ENCODE assay signal across 8 cellular contexts in the genomic region with DNA sequence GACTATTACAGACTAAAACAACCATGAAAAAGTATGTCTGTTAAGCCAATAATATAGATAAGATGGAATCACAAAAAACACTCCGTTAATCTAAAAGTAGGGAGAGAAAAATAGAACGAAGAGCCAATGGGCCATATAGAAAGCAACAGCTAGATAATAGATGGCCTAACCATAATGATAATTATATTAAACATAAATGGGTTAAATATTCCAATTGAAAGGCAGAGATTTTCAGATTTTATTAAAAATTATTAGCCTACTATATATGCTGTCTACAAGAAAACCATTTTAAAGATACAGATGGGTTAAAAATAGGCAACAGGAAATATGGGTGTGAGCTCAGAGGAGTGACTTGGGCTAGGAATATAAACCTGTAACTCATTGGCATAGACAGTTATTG.
"Had no signal": no experiment of that assay in that cellular context is flagged by ENCODE, and none has a peak within 500 bp of the region (broad histone marks: within the 10 kb centered on the region; RNA-seq: fewer than 3 reads in every experiment).

No MANE protein-coding gene starts in this region.

- H3K4me3 Mint-ChIP-seq: GM23338, H9 had no signal

- H3K27ac ChIP-seq: HL-60 had no signal

- H2AFZ ChIP-seq: GM23338 had no signal

- H3K4me2 ChIP-seq: GM23338 had no signal

- FAIRE-seq: H1, H54, HepG2 had no signal

- DNase-seq: H9, HCEC 1CT had no signal

- H3K27ac Mint-ChIP-seq: GM23338, H9, IgD-negative memory B cell had no signal

- ATAC-seq: GM23338, HepG2 had no signal

- H3K4me1 Mint-ChIP-seq: GM23338, H9 had no signal

- H3K4me3 ChIP-seq: GM23338 had no signal
